ENCODE assay signal across 7 cellular contexts in genomic region chr2:71023553-71024243, GRCh38. TPM values are rescaled to one million over a fixed set of nuclear protein-coding genes. Genes with fewer than 3 reads are reported as not detected.
DNase-seq lines count a peak whose midpoint lies in the region; ATAC-seq, FAIRE-seq and TF ChIP-seq lines count a peak whose summit lies in the region.
"Not testable (repeated sequence)": the region's sequence is repeated elsewhere in the genome, so short reads cannot be mapped to it uniquely, and the experiment has no call there.

No MANE protein-coding gene starts in this region.

- H3K4me3 ChIP-seq in OCI-LY7 (ENCODE audit: low read depth, low read length, poor library complexity, severe bottlenecking), result not testable (repeated sequence)
- H3K4me3 ChIP-seq in pancreas, result peak overlapping the region in 1 of 4 donors; percentile 26

- H3K27ac Mint-ChIP-seq in activated CD4-positive, alpha-beta T cell treated with anti-CD3 and anti-CD28 coated beads, Interleukin-2, amount 10 ng/mL, durations not matched to agents 24 days and 14 days, result peak overlapping the region; percentile 63
- H3K27ac Mint-ChIP-seq in activated T-helper 2 cell treated with anti-CD3 and anti-CD28 coated beads, Interferon-gamma antibody, Interleukin-2, Interleukin-4, amounts not matched to agents 10 μg/mL and 5 μg/mL and 100 μg/mL, durations not matched to agents 14 hours and 24 hours and 36 hours, result not testable (repeated sequence)
- H3K27ac Mint-ChIP-seq in effector memory CD8-positive, alpha-beta T cell, result peak overlapping the region in 1 of 2 donors; percentile 16

- not testable (repeated sequence) for BruUV-seq in OCI-LY7 (replicated peaks; lab: Mats Ljungman, UMichigan)

- TF ChIP-seq CTCF in OCI-LY7 (conservative IDR thresholded peaks at IDR 0.05; ENCODE audit: low read length) (peak; percentile 70), pancreas (IDR thresholded peaks at IDR 0.05) (peak in 1 of 4 donors; percentile 12)

- peak overlapping the region; percentile 47; the same call in 1 of the 2 replicates for H3K4me2 ChIP-seq in OCI-LY7 (ENCODE audit: low read length)

- H3K36me3 ChIP-seq in OCI-LY7 (ENCODE audit: insufficient read depth, low read length); pancreas: not testable (repeated sequence)

- H3K9me3 ChIP-seq in OCI-LY7 (ENCODE audit: low read length); pancreas: not testable (repeated sequence)

- CTCF ChIA-PET in OCI-LY7 (lab: Charles Lee; ENCODE audit: unreplicated experiment), result interaction anchor here (1.1 to 1.9 kb wide), 3 partner anchors 46 to 131 kb away, joined by 5 to 7 read pairs (median 5); no protein-coding TSS in a partner anchor

- H3K27ac ChIP-seq in OCI-LY7 (ENCODE audit: low read depth, low read length, poor library complexity, severe bottlenecking), result not testable (repeated sequence)
- H3K27ac ChIP-seq in pancreas, result peak overlapping the region; percentile 58 to 73 (median 69)

- not testable (repeated sequence) for DNase-seq in GM12891 (ENCODE audit: insufficient read length, low spot score)
- DNase-seq in OCI-LY7 (ENCODE audit: low spot score) (peak; percentile 53), pancreas (peak; percentile 67 to 88 (median 82))
- DNase-seq in activated CD4-positive, alpha-beta T cell treated with anti-CD3 and anti-CD28 coated beads, Interleukin-2, amount 10 ng/mL, durations not matched to agents 24 days and 14 days, result peak; percentile 89
- peak; percentile 40 for DNase-seq in activated T-helper 2 cell treated with anti-CD3 and anti-CD28 coated beads, Interferon-gamma antibody, Interleukin-2, Interleukin-4, amounts not matched to agents 10 μg/mL and 5 μg/mL and 100 μg/mL, durations not matched to agents 14 hours and 24 hours and 36 hours (ENCODE audit: low spot score)
- peak; percentile 10 to 25 (median 15) for DNase-seq in effector memory CD8-positive, alpha-beta T cell
- peak; percentile 42 for DNase-seq in stimulated activated CD8-positive, alpha-beta memory T cell treated with anti-CD3 and anti-CD28 coated beads, Interleukin-12 subunit alpha, Interleukin-12 subunit beta, amount 100 ng/mL, for 24 hours (ENCODE audit: extremely low read depth)

- H3K9me3 Mint-ChIP-seq in activated CD4-positive, alpha-beta T cell treated with anti-CD3 and anti-CD28 coated beads, Interleukin-2, amount 10 ng/mL, durations not matched to agents 24 days and 14 days; activated T-helper 2 cell treated with anti-CD3 and anti-CD28 coated beads, Interferon-gamma antibody, Interleukin-2, Interleukin-4, amounts not matched to agents 10 μg/mL and 5 μg/mL and 100 μg/mL, durations not matched to agents 14 hours and 24 hours and 36 hours; effector memory CD8-positive, alpha-beta T cell: not testable (repeated sequence)

- not testable (repeated sequence) for H3K9me2 ChIP-seq in OCI-LY7 (ENCODE audit: insufficient read depth, low read length)

- H4K20me1 ChIP-seq in OCI-LY7 (ENCODE audit: insufficient read depth, low read length), result not testable (repeated sequence)

- WGBS in pancreas, 2 donors, result 21 to 22% methylated on average over 15 of the region's 15 CpGs

- not testable (repeated sequence) for H3K79me2 ChIP-seq in OCI-LY7 (ENCODE audit: insufficient read depth, low read depth, low read length)

- TF ChIP-seq POLR2A in GM12891 (IDR thresholded peaks at IDR 0.05; ENCODE audit: low read depth, low read length), result not testable (repeated sequence)

- peaks cover 13% of the 10 kb centered on the region for H3K4me1 Mint-ChIP-seq in activated CD4-positive, alpha-beta T cell treated with anti-CD3 and anti-CD28 coated beads, Interleukin-2, amount 10 ng/mL, durations not matched to agents 24 days and 14 days
- peaks cover 13% of the 10 kb centered on the region for H3K4me1 Mint-ChIP-seq in activated T-helper 2 cell treated with anti-CD3 and anti-CD28 coated beads, Interferon-gamma antibody, Interleukin-2, Interleukin-4, amounts not matched to agents 10 μg/mL and 5 μg/mL and 100 μg/mL, durations not matched to agents 14 hours and 24 hours and 36 hours (ENCODE audit: low read depth)
- H3K4me1 Mint-ChIP-seq in effector memory CD8-positive, alpha-beta T cell (ENCODE audit: low read depth in 2 of 2), result not testable (repeated sequence)

- H3K4me3 Mint-ChIP-seq in activated CD4-positive, alpha-beta T cell treated with anti-CD3 and anti-CD28 coated beads, Interleukin-2, amount 10 ng/mL, durations not matched to agents 24 days and 14 days; activated T-helper 2 cell treated with anti-CD3 and anti-CD28 coated beads, Interferon-gamma antibody, Interleukin-2, Interleukin-4, amounts not matched to agents 10 μg/mL and 5 μg/mL and 100 μg/mL, durations not matched to agents 14 hours and 24 hours and 36 hours (ENCODE audit: low read depth); effector memory CD8-positive, alpha-beta T cell: not testable (repeated sequence)

- not testable (repeated sequence) for H3K4me1 ChIP-seq in OCI-LY7 (ENCODE audit: insufficient read depth, low read length, poor library complexity, severe bottlenecking); pancreas

- H3K27me3 ChIP-seq in pancreas, result not testable (repeated sequence)

- POLR2A ChIA-PET in OCI-LY7 (lab: Charles Lee), result interaction anchor here (2.3 kb wide), 1 partner anchor 47 kb away, joined by 9 read pairs; no protein-coding TSS in a partner anchor

- intact Hi-C loops in OCI-LY7 (cut with micrococcal nuclease; ENCODE audit: unreplicated experiment), result loop anchor here (2.0 kb wide), 1 partner anchor 47 kb away; no protein-coding TSS in a partner anchor
- intact Hi-C loops in activated CD4-positive, alpha-beta T cell treated with anti-CD3 and anti-CD28 coated beads, Interleukin-2, amount 10 ng/mL, durations not matched to agents 24 days and 14 days (cut with micrococcal nuclease), result loop anchor here (1.0 kb wide), 1 partner anchor 107 kb away; the partner anchor contains the start of genes MCEE and MPHOSPH10
- intact Hi-C loops in activated T-helper 2 cell treated with anti-CD3 and anti-CD28 coated beads, Interferon-gamma antibody, Interleukin-2, Interleukin-4, amounts not matched to agents 10 μg/mL and 5 μg/mL and 100 μg/mL, durations not matched to agents 14 hours and 24 hours and 36 hours (cut with micrococcal nuclease); pancreas (cut with DNase I): not testable (repeated sequence)

- H2AFZ ChIP-seq in OCI-LY7 (ENCODE audit: low read length), result peak overlapping the region; percentile 76

- not testable (repeated sequence) for ATAC-seq in effector memory CD8-positive, alpha-beta T cell (replicated peaks); pancreas

- FAIRE-seq in GM12891 (lab: Jason Lieb, UNC), result peak; percentile 31
- not testable (repeated sequence) for FAIRE-seq in pancreas (lab: Jason Lieb, UNC)

- H3K36me3 Mint-ChIP-seq in activated CD4-positive, alpha-beta T cell treated with anti-CD3 and anti-CD28 coated beads, Interleukin-2, amount 10 ng/mL, durations not matched to agents 24 days and 14 days (ENCODE audit: low read depth); activated T-helper 2 cell treated with anti-CD3 and anti-CD28 coated beads, Interferon-gamma antibody, Interleukin-2, Interleukin-4, amounts not matched to agents 10 μg/mL and 5 μg/mL and 100 μg/mL, durations not matched to agents 14 hours and 24 hours and 36 hours (ENCODE audit: low read depth); effector memory CD8-positive, alpha-beta T cell (ENCODE audit: insufficient read depth): not testable (repeated sequence)

- not testable (repeated sequence) for H3K27me3 Mint-ChIP-seq in activated CD4-positive, alpha-beta T cell treated with anti-CD3 and anti-CD28 coated beads, Interleukin-2, amount 10 ng/mL, durations not matched to agents 24 days and 14 days; activated T-helper 2 cell treated with anti-CD3 and anti-CD28 coated beads, Interferon-gamma antibody, Interleukin-2, Interleukin-4, amounts not matched to agents 10 μg/mL and 5 μg/mL and 100 μg/mL, durations not matched to agents 14 hours and 24 hours and 36 hours (ENCODE audit: low read depth)
- H3K27me3 Mint-ChIP-seq in effector memory CD8-positive, alpha-beta T cell, result peaks cover 19 to 31% of the 10 kb centered on the region in 2 donors

RNA-seq across cellular contexts. Expression of gene TEX261, which starts 29.0 kb away (rescaled TPM):
- polyA plus RNA-seq in GM12891 (2012; ENCODE audit: low read depth, missing spikeins), result 24.3 TPM
- 26.7 and 34.5 TPM in 2 replicates for total RNA-seq in OCI-LY7 (2014; rRNA removed; shearing (Covaris generic))
- total RNA-seq in OCI-LY7 (2022), result 45.8 and 57.7 TPM in 2 replicates
- 81.7 and 88.8 TPM in 2 replicates for total RNA-seq in activated CD4-positive, alpha-beta T cell treated with anti-CD3 and anti-CD28 coated beads, Interleukin-2, amount 10 ng/mL, durations not matched to agents 24 days and 14 days
- 67.9 and 68.8 TPM in 2 replicates for total RNA-seq in activated T-helper 2 cell treated with anti-CD3 and anti-CD28 coated beads, Interferon-gamma antibody, Interleukin-2, Interleukin-4, amounts not matched to agents 10 μg/mL and 5 μg/mL and 100 μg/mL, durations not matched to agents 14 hours and 24 hours and 36 hours
- 10 to 100 TPM; 37.5 to 46.2 (median 43.7) TPM for total RNA-seq in pancreas
- 10 to 100 TPM; 19.0 to 24.9 TPM for polyA plus RNA-seq in pancreas

RNA-seq across cellular contexts. Expression of gene NAGK, which starts 44.8 kb away (rescaled TPM):
- polyA plus RNA-seq in GM12891 (2012; ENCODE audit: low read depth, missing spikeins), result 126 TPM
- 79.7 and 97.8 TPM in 2 replicates for total RNA-seq in OCI-LY7 (2014; rRNA removed; shearing (Covaris generic))
- total RNA-seq in OCI-LY7 (2022) (211 and 221 TPM in 2 replicates), pancreas (10 to 100 TPM; 38.9 to 83.2 (median 54.4) TPM)
- 55.9 and 67.1 TPM in 2 replicates for total RNA-seq in activated CD4-positive, alpha-beta T cell treated with anti-CD3 and anti-CD28 coated beads, Interleukin-2, amount 10 ng/mL, durations not matched to agents 24 days and 14 days
- total RNA-seq in activated T-helper 2 cell treated with anti-CD3 and anti-CD28 coated beads, Interferon-gamma antibody, Interleukin-2, Interleukin-4, amounts not matched to agents 10 μg/mL and 5 μg/mL and 100 μg/mL, durations not matched to agents 14 hours and 24 hours and 36 hours, result 59.3 and 62.4 TPM in 2 replicates
- 100 to 1,000 TPM; 136 to 138 TPM for polyA plus RNA-seq in pancreas

RNA-seq across cellular contexts. Expression of gene ANKRD53, which starts 45.3 kb away (rescaled TPM):
- 0.14 TPM for polyA plus RNA-seq in GM12891 (2012; ENCODE audit: low read depth, missing spikeins)
- total RNA-seq in OCI-LY7 (2014; rRNA removed; shearing (Covaris generic)), result not detected in 2 replicates
- total RNA-seq in OCI-LY7 (2022), result not detected in 2 replicates
- not detected in 2 replicates for total RNA-seq in activated CD4-positive, alpha-beta T cell treated with anti-CD3 and anti-CD28 coated beads, Interleukin-2, amount 10 ng/mL, durations not matched to agents 24 days and 14 days
- not detected in 2 replicates for total RNA-seq in activated T-helper 2 cell treated with anti-CD3 and anti-CD28 coated beads, Interferon-gamma antibody, Interleukin-2, Interleukin-4, amounts not matched to agents 10 μg/mL and 5 μg/mL and 100 μg/mL, durations not matched to agents 14 hours and 24 hours and 36 hours
- 1 to 10 TPM; 3.5 to 9.0 (median 5.6) TPM for total RNA-seq in pancreas
- 10 to 100 TPM in 1 of 2 donors, 1 to 10 TPM in 1; 7.8 to 10.2 TPM for polyA plus RNA-seq in pancreas
